13 cellular contexts compared by ENCODE assay signal in the genomic region with DNA sequence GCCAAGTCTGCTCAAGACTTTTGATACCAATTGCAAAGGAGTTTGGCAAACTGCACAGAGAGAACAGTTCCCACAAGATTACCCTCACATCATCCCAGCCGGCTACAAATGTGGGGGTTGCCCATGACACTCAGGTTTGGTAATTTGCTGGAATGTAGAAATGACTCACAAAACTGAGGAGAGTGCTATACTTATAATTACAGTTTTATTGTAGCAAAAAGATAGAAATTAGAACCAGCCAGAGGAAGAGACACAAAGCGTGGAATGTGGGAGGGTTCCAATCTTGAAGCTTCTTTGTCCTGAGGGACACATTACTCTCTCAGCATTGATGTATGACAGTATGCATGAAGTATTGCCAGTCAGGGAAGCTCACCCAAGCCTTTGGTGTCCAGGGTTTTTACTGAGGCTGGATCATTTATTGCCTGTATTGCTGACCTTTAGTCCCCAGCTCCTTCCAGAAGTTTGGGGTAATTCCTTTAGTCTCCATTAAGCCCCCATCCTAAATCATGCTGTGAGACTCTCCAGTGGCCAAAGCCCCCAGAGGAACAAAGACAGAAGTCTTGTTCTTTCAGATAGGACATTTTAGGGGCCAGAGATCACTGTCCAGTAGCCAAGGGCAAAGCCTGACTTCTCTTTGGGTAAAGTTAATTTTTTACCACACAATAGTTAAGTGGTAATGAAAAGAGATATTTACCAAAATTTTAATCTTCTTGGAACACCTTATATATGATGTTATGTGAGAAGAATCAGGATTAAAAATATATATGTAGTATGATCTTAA. TPM values are rescaled to one million over a fixed set of nuclear protein-coding genes. Genes with fewer than 3 reads are reported as not detected.
DNase-seq lines count a peak whose midpoint lies in the region; ATAC-seq and TF ChIP-seq lines count a peak whose summit lies in the region.
"Had no signal": no experiment of that assay in that cellular context is flagged by ENCODE, and none has a peak within 500 bp of the region (broad histone marks: within the 10 kb centered on the region; RNA-seq: fewer than 3 reads in every experiment).

No MANE protein-coding gene starts in this region.

- H3K27ac ChIP-seq in testis = peak overlapping the region in 1 of 2 donors; percentile 41
- H3K27ac ChIP-seq: BLaER1, right atrium auricular region had no signal

- DNase-seq in activated naive CD4-positive, alpha-beta T cell treated with anti-CD3 and anti-CD28 coated beads for 36 hours = peak; percentile 8
- no peak for DNase-seq in activated naive CD4-positive, alpha-beta T cell treated with Interleukin-2 at 50 U/mL for 16 hours
- peak; percentile 21 for DNase-seq in inferior parietal cortex (ENCODE audit: extremely low spot score)
- DNase-seq in testis = peak; percentile 70
- DNase-seq in GM10266 (ENCODE audit: extremely low spot score) = no peak
- DNase-seq in hippocampal formation (lab: John Stamatoyannopoulos, UW) = no peak
- DNase-seq: NK-92 treated with Interleukin-12 subunit alpha and Interleukin-12 subunit beta, amount 100 ng/mL, for 24 hours had no signal

- no peaks in the 10 kb centered on the region for H3K36me3 ChIP-seq in testis (ENCODE audit: low read depth, missing control alignments)

- H3K4me1 ChIP-seq in testis = peaks cover 16% of the 10 kb centered on the region

- H3K9me3 ChIP-seq in testis = no peaks in the 10 kb centered on the region
- H3K9me3 ChIP-seq: BLaER1, right atrium auricular region had no signal

- peaks cover 23% of the 10 kb centered on the region for H3K36me3 Mint-ChIP-seq in activated naive CD4-positive, alpha-beta T cell treated with anti-CD3 and anti-CD28 coated beads for 36 hours (ENCODE audit: low read depth)
- peaks cover 97% of the 10 kb centered on the region for H3K36me3 Mint-ChIP-seq in activated T-helper 17 cell treated with anti-CD3 and anti-CD28 coated beads, Interleukin-2, amount 50 U/mL, for 72 hours (ENCODE audit: low read depth)

- H3K27me3 ChIP-seq in testis = no peaks in the 10 kb centered on the region
- H3K27me3 ChIP-seq: BLaER1, right atrium auricular region had no signal

- no peaks in the 10 kb centered on the region for H3K27me3 Mint-ChIP-seq in activated naive CD4-positive, alpha-beta T cell treated with anti-CD3 and anti-CD28 coated beads for 36 hours (ENCODE audit: low read depth)
- H3K27me3 Mint-ChIP-seq in activated T-helper 17 cell treated with anti-CD3 and anti-CD28 coated beads, Interleukin-2, amount 50 U/mL, for 72 hours = no peaks in the 10 kb centered on the region

- H3K4me1 Mint-ChIP-seq in activated naive CD4-positive, alpha-beta T cell treated with anti-CD3 and anti-CD28 coated beads for 36 hours (ENCODE audit: low read depth) = peaks cover 24% of the 10 kb centered on the region
- peaks cover 21% of the 10 kb centered on the region for H3K4me1 Mint-ChIP-seq in activated T-helper 17 cell treated with anti-CD3 and anti-CD28 coated beads, Interleukin-2, amount 50 U/mL, for 72 hours

- TF ChIP-seq CTCF in testis (IDR thresholded peaks at IDR 0.05) (no peak), GM10266 (IDR thresholded peaks at IDR 0.05; ENCODE audit: control insufficient read depth, insufficient read depth, low read depth, missing control alignments) (no peak)

- CTCF ChIA-PET in activated naive CD4-positive, alpha-beta T cell treated with anti-CD3 and anti-CD28 coated beads for 36 hours (lab: Charles Lee) = no interaction called here

- H3K4me3 Mint-ChIP-seq in activated naive CD4-positive, alpha-beta T cell treated with anti-CD3 and anti-CD28 coated beads for 36 hours = no peak overlapping the region
- H3K4me3 Mint-ChIP-seq in activated T-helper 17 cell treated with anti-CD3 and anti-CD28 coated beads, Interleukin-2, amount 50 U/mL, for 72 hours = no peak overlapping the region
- H3K4me3 Mint-ChIP-seq: activated T-helper 1 cell treated with anti-CD3 and anti-CD28 coated beads, Interleukin-12 subunit alpha, Interleukin-12 subunit beta, Interleukin-2, Interleukin-4 antibody, amounts not matched to agents 30 ng/mL and 10 ng/mL and 1 ng/mL, durations not matched to agents 14 hours and 24 hours and 36 hours had no signal

- intact Hi-C loops in activated naive CD4-positive, alpha-beta T cell treated with anti-CD3 and anti-CD28 coated beads for 36 hours (cut with micrococcal nuclease) = no loop called here
- intact Hi-C loops in testis (cut with DNase I; ENCODE audit: low total_unique reads) = no loop called here

- WGBS in testis, 2 donors = 44 to 59% methylated on average over 2 of the region's 2 CpGs

- no peak overlapping the region for H3K27ac Mint-ChIP-seq in activated naive CD4-positive, alpha-beta T cell treated with anti-CD3 and anti-CD28 coated beads for 36 hours
- no peak overlapping the region for H3K27ac Mint-ChIP-seq in activated T-helper 17 cell treated with anti-CD3 and anti-CD28 coated beads, Interleukin-2, amount 50 U/mL, for 72 hours
- H3K27ac Mint-ChIP-seq: activated T-helper 1 cell treated with anti-CD3 and anti-CD28 coated beads, Interleukin-12 subunit alpha, Interleukin-12 subunit beta, Interleukin-2, Interleukin-4 antibody, amounts not matched to agents 30 ng/mL and 10 ng/mL and 1 ng/mL, durations not matched to agents 14 hours and 24 hours and 36 hours had no signal

- no peak for TF ChIP-seq POLR2A in testis (IDR thresholded peaks at IDR 0.05)

- peak; percentile 15 for ATAC-seq in activated T-helper 17 cell treated with anti-CD3 and anti-CD28 coated beads, Interleukin-2, amount 50 U/mL, for 72 hours (replicated peaks)
- no peak for ATAC-seq in GM18870 (IDR thresholded peaks at IDR 0.05; ENCODE audit: unreplicated experiment)
- ATAC-seq: GM12878 had no signal

- H3K4me3 ChIP-seq in testis = no peak overlapping the region
- H3K4me3 ChIP-seq: BLaER1, GM12878, right atrium auricular region had no signal

- no peaks in the 10 kb centered on the region for H3K9me3 Mint-ChIP-seq in activated naive CD4-positive, alpha-beta T cell treated with anti-CD3 and anti-CD28 coated beads for 36 hours
- no peaks in the 10 kb centered on the region for H3K9me3 Mint-ChIP-seq in activated T-helper 17 cell treated with anti-CD3 and anti-CD28 coated beads, Interleukin-2, amount 50 U/mL, for 72 hours
- H3K9me3 Mint-ChIP-seq: activated T-helper 1 cell treated with anti-CD3 and anti-CD28 coated beads, Interleukin-12 subunit alpha, Interleukin-12 subunit beta, Interleukin-2, Interleukin-4 antibody, amounts not matched to agents 30 ng/mL and 10 ng/mL and 1 ng/mL, durations not matched to agents 14 hours and 24 hours and 36 hours had no signal

RNA-seq across cellular contexts. Expression of a gene that starts 9.9 kb away (rescaled TPM):
- total RNA-seq in activated naive CD4-positive, alpha-beta T cell treated with anti-CD3 and anti-CD28 coated beads for 36 hours = 10 to 100 TPM; 10.7 to 12.1 TPM
- 10 to 100 TPM; 36.7 to 37.1 TPM for total RNA-seq in activated T-helper 17 cell treated with anti-CD3 and anti-CD28 coated beads, Interleukin-2, amount 50 U/mL, for 72 hours
- 10 to 100 TPM; 47.6 to 48.3 TPM for total RNA-seq in testis
- polyA plus RNA-seq in testis (ENCODE audit: insufficient read depth, low read depth, low replicate concordance) = 32.0 TPM

RNA-seq across cellular contexts. Expression of a gene that starts 57.6 kb away (rescaled TPM):
- 100 to 1,000 TPM; 227 to 236 TPM for total RNA-seq in activated naive CD4-positive, alpha-beta T cell treated with anti-CD3 and anti-CD28 coated beads for 36 hours
- 100 to 1,000 TPM in 1 of 2 donors, 10 to 100 TPM in 1; 72.7 to 131 TPM for total RNA-seq in activated T-helper 17 cell treated with anti-CD3 and anti-CD28 coated beads, Interleukin-2, amount 50 U/mL, for 72 hours
- total RNA-seq in testis = 10 to 100 TPM; 43.5 to 46.8 TPM
- polyA plus RNA-seq in testis (ENCODE audit: insufficient read depth, low read depth, low replicate concordance) = 47.5 TPM

Comparison
In these comparisons a context has a peak if more than half of its experiments do, and no peak if none do; other contexts are left out.
1. DNase-seq: peak in activated naive CD4-positive, alpha-beta T cell treated with anti-CD3 and anti-CD28 coated beads for 36 hours (single experiment), inferior parietal cortex (single experiment) and testis (single experiment); none in activated naive CD4-positive, alpha-beta T cell treated with Interleukin-2 at 50 U/mL for 16 hours (single experiment), GM10266 (single experiment) and hippocampal formation (0 of 2).